ENCODE assay signal across 10 cellular contexts in the genomic region with DNA sequence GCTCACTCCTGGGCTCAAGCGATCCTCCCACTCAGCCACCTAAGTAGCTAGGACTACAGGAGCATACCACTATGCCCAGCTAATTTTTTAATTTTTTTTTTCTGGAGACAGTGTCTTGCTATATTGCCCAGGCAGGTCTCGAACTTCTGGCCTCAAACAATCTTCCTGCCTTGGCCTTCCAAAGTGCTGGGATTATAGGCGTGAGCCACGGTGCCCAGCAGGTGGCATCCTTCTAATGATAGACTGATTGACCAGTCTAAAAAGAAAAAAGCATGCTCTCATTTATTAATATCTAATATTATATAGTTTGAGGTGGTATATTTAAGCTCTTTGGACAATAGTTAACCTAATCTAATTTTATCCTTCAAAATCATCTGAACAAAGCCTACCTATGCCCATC.
DNase-seq lines count a peak whose midpoint lies in the region; ATAC-seq, FAIRE-seq and TF ChIP-seq lines count a peak whose summit lies in the region.
"Had no signal": no experiment of that assay in that cellular context is flagged by ENCODE, and none has a peak within 500 bp of the region (broad histone marks: within the 10 kb centered on the region; RNA-seq: fewer than 3 reads in every experiment).

No MANE protein-coding gene starts in this region.

- CTCF ChIA-PET in GM12878 (lab: Yijun Ruan, JAX): interaction anchor here (0.6 to 6.7 kb wide), 39 partner anchors 11 to 953 kb away, joined by 3 to 88 read pairs (median 5); no protein-coding TSS in a partner anchor
- CTCF ChIA-PET in activated CD8-positive, alpha-beta memory T cell treated with anti-CD3 and anti-CD28 coated beads, Interleukin-2, amount 10 ng/mL, durations not matched to agents 7 days and 5 days (lab: Charles Lee): interaction anchor here (0.9 to 3.7 kb wide), 5 partner anchors 22 to 516 kb away, joined by 3 to 20 read pairs (median 5); no protein-coding TSS in a partner anchor

- H3K27me3 Mint-ChIP-seq in HFFc6 (ENCODE audit: insufficient read depth): no peaks in the 10 kb centered on the region
- H3K27me3 Mint-ChIP-seq in activated CD8-positive, alpha-beta memory T cell treated with anti-CD3 and anti-CD28 coated beads, Interleukin-2, amount 10 ng/mL, durations not matched to agents 7 days and 5 days: no peaks in the 10 kb centered on the region
- H3K27me3 Mint-ChIP-seq: activated naive CD4-positive, alpha-beta T cell treated with anti-CD3 and anti-CD28 coated beads, Interleukin-2, amount 50 U/mL, for 24 hours had no signal

- H3K9ac ChIP-seq in GM12878 (ENCODE audit: control insufficient read depth, insufficient read depth, low read length): no peak overlapping the region
- no peak overlapping the region for H3K9ac ChIP-seq in parathyroid adenoma

- no peaks in the 10 kb centered on the region for H3K9me3 Mint-ChIP-seq in HFFc6
- no peaks in the 10 kb centered on the region for H3K9me3 Mint-ChIP-seq in activated CD8-positive, alpha-beta memory T cell treated with anti-CD3 and anti-CD28 coated beads, Interleukin-2, amount 10 ng/mL, durations not matched to agents 7 days and 5 days (ENCODE audit: low read depth)
- H3K9me3 Mint-ChIP-seq: activated naive CD4-positive, alpha-beta T cell treated with anti-CD3 and anti-CD28 coated beads, Interleukin-2, amount 50 U/mL, for 24 hours; T-helper 1 cell treated with Interleukin-12 subunit alpha and Interleukin-12 subunit beta and Interleukin-4 antibody, amounts not matched to agents 30 μg/mL and 1 μg/mL, for 36 hours had no signal

- SMC1A ChIA-PET in GM12878 (lab: Charles Lee; ENCODE audit: uncharacterized antibody, unreplicated experiment): interaction anchor here (0.6 to 5.6 kb wide), 39 partner anchors 9 to 977 kb away, joined by 3 to 56 read pairs (median 5); no protein-coding TSS in a partner anchor

- no peak overlapping the region for H3K27ac Mint-ChIP-seq in HFFc6
- no peak overlapping the region for H3K27ac Mint-ChIP-seq in activated CD8-positive, alpha-beta memory T cell treated with anti-CD3 and anti-CD28 coated beads, Interleukin-2, amount 10 ng/mL, durations not matched to agents 7 days and 5 days
- H3K27ac Mint-ChIP-seq: activated naive CD4-positive, alpha-beta T cell treated with anti-CD3 and anti-CD28 coated beads, Interleukin-2, amount 50 U/mL, for 24 hours; T-helper 1 cell treated with Interleukin-12 subunit alpha and Interleukin-12 subunit beta and Interleukin-4 antibody, amounts not matched to agents 30 μg/mL and 1 μg/mL, for 36 hours had no signal

- H4K20me1 ChIP-seq in GM12878 (ENCODE audit: control insufficient read depth, insufficient read depth): no peaks in the 10 kb centered on the region

- H3K79me2 ChIP-seq in GM12878 (ENCODE audit: control insufficient read depth, insufficient read depth, low read length): no peaks in the 10 kb centered on the region
- no peaks in the 10 kb centered on the region for H3K79me2 ChIP-seq in parathyroid adenoma

- no peak for FAIRE-seq in GM12878 (lab: Jason Lieb, UNC)

- RAD21 ChIA-PET in GM12878 (lab: Charles Lee; ENCODE audit: unreplicated experiment): interaction anchor here (0.6 to 5.8 kb wide), 17 partner anchors 12 to 396 kb away, joined by 3 to 56 read pairs (median 5); no protein-coding TSS in a partner anchor

- no peaks in the 10 kb centered on the region for H3K36me3 Mint-ChIP-seq in HFFc6 (ENCODE audit: low read depth)
- no peaks in the 10 kb centered on the region for H3K36me3 Mint-ChIP-seq in activated CD8-positive, alpha-beta memory T cell treated with anti-CD3 and anti-CD28 coated beads, Interleukin-2, amount 10 ng/mL, durations not matched to agents 7 days and 5 days

- WGBS in GM12878 (ENCODE audit: insufficient coverage, insufficient replicate concordance, low lambda C conversion rate, missing lambda C conversion rate): 50% methylated on average over 4 of the region's 4 CpGs

- TF ChIP-seq EP300 in GM12878 (IDR thresholded peaks at IDR 0.05; ENCODE audit: borderline replicate concordance in 1 of 2, control insufficient read depth in 1 of 2, low read depth in 2 of 2, low read length in 2 of 2): no peak

- H3K27me3 ChIP-seq in GM12878 (replicated peaks in 1 of 2; ENCODE audit: control insufficient read depth in 2 of 2, insufficient read depth in 2 of 2, low read length in 1 of 2) (no peaks in the 10 kb centered on the region), parathyroid adenoma (ENCODE audit: control insufficient read depth, insufficient read depth, low read length) (no peaks in the 10 kb centered on the region)

- TF ChIP-seq RAD21 in GM12878 (IDR thresholded peaks at IDR 0.05; ENCODE audit: insufficient read depth, low read depth, low read length): peak; percentile 48

- H3K36me3 ChIP-seq in GM12878 (ENCODE audit: control insufficient read depth in 2 of 2, insufficient read depth in 2 of 2, low read length in 1 of 2): no peaks in the 10 kb centered on the region
- no peaks in the 10 kb centered on the region for H3K36me3 ChIP-seq in parathyroid adenoma (ENCODE audit: control insufficient read depth, insufficient read depth, low read length)

- POLR2A ChIA-PET in GM12878 (lab: Charles Lee): no interaction called here

- in situ Hi-C loops in GM12878 (cut with MboI): no loop called here

- peak; percentile 3 for DNase-seq in NCI-H1694 (lab: John Stamatoyannopoulos, UW)
- no peak for DNase-seq in NCI-H1694 treated with DMSO at 0.1 percent for 48 hours (lab: John Stamatoyannopoulos, UW)
- DNase-seq in HFFc6: no peak
- DNase-seq in GM12878 (ENCODE audit: low read depth, low spot score): no peak
- no peak for DNase-seq in NCI-H1048 (lab: John Stamatoyannopoulos, UW)
- DNase-seq in activated CD8-positive, alpha-beta memory T cell treated with anti-CD3 and anti-CD28 coated beads, Interleukin-2, amount 10 ng/mL, durations not matched to agents 7 days and 5 days: no peak
- no peak for DNase-seq in AG20443 (ENCODE audit: low spot score)

- TF ChIP-seq CTCF in HFFc6 (IDR thresholded peaks at IDR 0.05) (peak; percentile 70), GM12878 (IDR thresholded peaks at IDR 0.05 in 2 of 3, conservative IDR thresholded peaks at IDR 0.05 in 1 of 3; ENCODE audit: control insufficient read depth in 2 of 3, extremely low read depth in 1 of 3, insufficient read depth in 1 of 3, low read depth in 3 of 3, low read length in 3 of 3) (peak; percentile 29 to 40 (median 36); a peak in 5 of 6 replicates), parathyroid adenoma (IDR thresholded peaks at IDR 0.05) (peak; percentile 30)

- H3K4me1 Mint-ChIP-seq in HFFc6 (ENCODE audit: low read depth): peaks cover 9% of the 10 kb centered on the region
- H3K4me1 Mint-ChIP-seq in activated CD8-positive, alpha-beta memory T cell treated with anti-CD3 and anti-CD28 coated beads, Interleukin-2, amount 10 ng/mL, durations not matched to agents 7 days and 5 days: no peaks in the 10 kb centered on the region
- H3K4me1 Mint-ChIP-seq: activated naive CD4-positive, alpha-beta T cell treated with anti-CD3 and anti-CD28 coated beads, Interleukin-2, amount 50 U/mL, for 24 hours had no signal

- H3K27ac ChIP-seq in GM12878 (ENCODE audit: control insufficient read depth, insufficient read depth) (no peak overlapping the region), parathyroid adenoma (no peak overlapping the region)

- H3K4me2 ChIP-seq in GM12878 (ENCODE audit: control insufficient read depth, insufficient read depth) (no peak overlapping the region), parathyroid adenoma (ENCODE audit: low read length) (no peak overlapping the region)

- H3K9me3 ChIP-seq in GM12878 (replicated peaks; ENCODE audit: control insufficient read depth, insufficient read depth, low read length): no peaks in the 10 kb centered on the region
- H3K9me3 ChIP-seq in parathyroid adenoma (ENCODE audit: control insufficient read depth, low read length): no peaks in the 10 kb centered on the region

- intact Hi-C loops in GM12878 (cut with micrococcal nuclease; ENCODE audit: unreplicated experiment): loop anchor here (1.0 to 5.0 kb wide), 3 partner anchors 108 to 397 kb away; no protein-coding TSS in a partner anchor

- BruUV-seq in GM12878 (replicated peaks; lab: Mats Ljungman, UMichigan): no TSS peak

- H2AFZ ChIP-seq in GM12878 (ENCODE audit: control insufficient read depth, low read depth, low read length) (no peak overlapping the region), parathyroid adenoma (no peak overlapping the region)

- peak; percentile 57 for ATAC-seq in GM12878
- ATAC-seq in activated CD8-positive, alpha-beta memory T cell treated with anti-CD3 and anti-CD28 coated beads, Interleukin-2, amount 10 ng/mL, durations not matched to agents 7 days and 5 days: no peak

- H3K4me3 ChIP-seq in GM12878 (no peak overlapping the region), parathyroid adenoma (ENCODE audit: low read depth, low read length) (no peak overlapping the region)

- no peak overlapping the region for H3K4me3 Mint-ChIP-seq in HFFc6
- no peak overlapping the region for H3K4me3 Mint-ChIP-seq in activated CD8-positive, alpha-beta memory T cell treated with anti-CD3 and anti-CD28 coated beads, Interleukin-2, amount 10 ng/mL, durations not matched to agents 7 days and 5 days
- H3K4me3 Mint-ChIP-seq: activated naive CD4-positive, alpha-beta T cell treated with anti-CD3 and anti-CD28 coated beads, Interleukin-2, amount 50 U/mL, for 24 hours; T-helper 1 cell treated with Interleukin-12 subunit alpha and Interleukin-12 subunit beta and Interleukin-4 antibody, amounts not matched to agents 30 μg/mL and 1 μg/mL, for 36 hours had no signal

- no peak for TF ChIP-seq POLR2A in GM12878 (IDR thresholded peaks at IDR 0.05; ENCODE audit: low read depth, low read length)

- H3K4me1 ChIP-seq in GM12878 (ENCODE audit: control insufficient read depth, insufficient read depth, low read length) (no peaks in the 10 kb centered on the region), parathyroid adenoma (no peaks in the 10 kb centered on the region)

TF ChIP-seq in GM12878, 131 proteins besides CTCF, POLR2A, EP300 and RAD21:
- peak; percentile 44; the same call in 1 of the 2 replicates for TF ChIP-seq SMC3 (IDR thresholded peaks at IDR 0.05; ENCODE audit: borderline replicate concordance, low read length)
- TF ChIP-seq, protein P1, sequence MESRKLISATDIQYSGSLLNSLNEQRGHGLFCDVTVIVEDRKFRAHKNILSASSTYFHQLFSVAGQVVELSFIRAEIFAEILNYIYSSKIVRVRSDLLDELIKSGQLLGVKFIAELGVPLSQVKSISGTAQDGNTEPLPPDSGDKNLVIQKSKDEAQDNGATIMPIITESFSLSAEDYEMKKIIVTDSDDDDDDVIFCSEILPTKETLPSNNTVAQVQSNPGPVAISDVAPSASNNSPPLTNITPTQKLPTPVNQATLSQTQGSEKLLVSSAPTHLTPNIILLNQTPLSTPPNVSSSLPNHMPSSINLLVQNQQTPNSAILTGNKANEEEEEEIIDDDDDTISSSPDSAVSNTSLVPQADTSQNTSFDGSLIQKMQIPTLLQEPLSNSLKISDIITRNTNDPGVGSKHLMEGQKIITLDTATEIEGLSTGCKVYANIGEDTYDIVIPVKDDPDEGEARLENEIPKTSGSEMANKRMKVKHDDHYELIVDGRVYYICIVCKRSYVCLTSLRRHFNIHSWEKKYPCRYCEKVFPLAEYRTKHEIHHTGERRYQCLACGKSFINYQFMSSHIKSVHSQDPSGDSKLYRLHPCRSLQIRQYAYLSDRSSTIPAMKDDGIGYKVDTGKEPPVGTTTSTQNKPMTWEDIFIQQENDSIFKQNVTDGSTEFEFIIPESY (IDR thresholded peaks at IDR 0.05): no peak
TF ChIP-seq in GM12878: peak in this region for 1.
